Comparison of ENCODE assay signal across 8 cellular contexts in the genomic region with DNA sequence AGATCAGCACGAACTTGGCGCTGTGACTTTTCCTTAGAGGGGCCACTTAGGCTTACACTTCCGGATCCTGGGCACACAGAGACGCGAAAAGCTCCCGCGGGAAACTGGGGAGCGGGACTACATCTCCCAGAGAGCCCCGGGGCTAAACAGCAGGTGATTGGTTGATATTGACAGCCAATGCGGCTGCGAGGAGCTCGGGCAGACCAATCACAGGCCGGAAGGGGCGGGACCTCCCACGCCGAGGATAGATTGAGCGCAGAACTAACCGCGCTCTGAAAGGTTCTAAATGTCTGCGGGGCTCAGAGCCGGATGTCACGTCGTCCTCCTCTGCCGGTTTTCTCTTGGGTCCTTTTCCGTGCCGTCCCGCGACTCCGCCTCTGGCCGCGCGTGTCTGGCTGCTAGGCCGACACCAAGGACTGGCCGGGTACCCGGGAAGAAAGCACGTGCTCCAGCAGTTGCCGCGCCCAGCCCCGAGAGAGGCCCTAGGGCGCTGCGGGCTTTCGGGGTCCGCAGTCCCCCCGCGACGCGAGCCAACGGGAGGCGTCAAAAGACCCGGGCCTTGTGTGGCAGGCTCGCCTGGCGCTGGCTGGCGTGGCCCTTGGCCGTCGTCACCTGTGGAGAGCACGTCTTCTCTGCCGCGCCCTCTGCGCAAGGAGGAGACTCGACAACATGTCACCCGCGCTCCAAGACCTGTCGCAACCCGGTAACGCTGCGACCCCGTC. TPM values are rescaled to one million over a fixed set of nuclear protein-coding genes. Genes with fewer than 3 reads are reported as not detected.
DNase-seq lines count a peak whose midpoint lies in the region; ATAC-seq and TF ChIP-seq lines count a peak whose summit lies in the region.

A gene (plus strand): TSS at position 258 of the 722 bp plus-strand sequence. CDS start 412 bp downstream, at position 670.

- H3K4me3 ChIP-seq in BJ (ENCODE audit: low read depth, low read length) (peak within 1 kb of the TSS; percentile 99), coronary artery (peak within 1 kb of the TSS; percentile 94)

- H3K36me3 Mint-ChIP-seq in activated CD4-positive, alpha-beta T cell treated with anti-CD3 and anti-CD28 coated beads, Interleukin-2, amount 10 ng/mL, durations not matched to agents 24 days and 14 days (ENCODE audit: low read depth), result peaks cover 14% of the 10 kb centered on the region

- TF ChIP-seq CTCF in BJ (IDR thresholded peaks at IDR 0.05; ENCODE audit: insufficient read depth, low read depth, low read length) (no peak), coronary artery (IDR thresholded peaks at IDR 0.05) (no peak)

- peak within 1 kb of the TSS; percentile 92 for H3K4me3 Mint-ChIP-seq in activated CD4-positive, alpha-beta T cell treated with anti-CD3 and anti-CD28 coated beads, Interleukin-2, amount 10 ng/mL, durations not matched to agents 24 days and 14 days

- no peaks in the 10 kb centered on the region for H3K9me3 Mint-ChIP-seq in activated CD4-positive, alpha-beta T cell treated with anti-CD3 and anti-CD28 coated beads, Interleukin-2, amount 10 ng/mL, durations not matched to agents 24 days and 14 days

- ATAC-seq in GM19324 (IDR thresholded peaks at IDR 0.05; ENCODE audit: low FRiP score, unreplicated experiment) (peak; percentile 99), HG03469 (IDR thresholded peaks at IDR 0.05; ENCODE audit: unreplicated experiment) (peak; percentile 97)

- intact Hi-C loops in activated CD4-positive, alpha-beta T cell treated with anti-CD3 and anti-CD28 coated beads, Interleukin-2, amount 10 ng/mL, durations not matched to agents 24 days and 14 days (cut with micrococcal nuclease), result loop anchor here (2.0 to 5.0 kb wide), 3 partner anchors 74 to 513 kb away; a partner anchor contains a TSS

- peaks cover 9% of the 10 kb centered on the region for H3K27me3 Mint-ChIP-seq in activated CD4-positive, alpha-beta T cell treated with anti-CD3 and anti-CD28 coated beads, Interleukin-2, amount 10 ng/mL, durations not matched to agents 24 days and 14 days

- peak within 1 kb of the TSS; percentile 94 for H3K27ac Mint-ChIP-seq in activated CD4-positive, alpha-beta T cell treated with anti-CD3 and anti-CD28 coated beads, Interleukin-2, amount 10 ng/mL, durations not matched to agents 24 days and 14 days

- peak; percentile 89 for DNase-seq in BJ (ENCODE audit: low read depth)
- DNase-seq in NCI-H526 treated with DMSO at 0.1 percent for 48 hours (lab: John Stamatoyannopoulos, UW), result peak; percentile 91
- DNase-seq in activated CD4-positive, alpha-beta T cell treated with anti-CD3 and anti-CD28 coated beads, Interleukin-2, amount 10 ng/mL, durations not matched to agents 24 days and 14 days, result peak; percentile 99
- peak; percentile 99 for DNase-seq in coronary artery (ENCODE audit: low spot score)
- DNase-seq in stimulated activated CD4-positive, alpha-beta T cell treated with anti-CD3 and anti-CD28 coated beads, Interleukin-1b, Interleukin-23, amount 100 ng/mL, for 4 hours (ENCODE audit: low read depth in 2 of 2), result peak; percentile 89 to 92

- H3K27ac ChIP-seq in coronary artery, result peak within 1 kb of the TSS; percentile 86 to 95
- peak within 1 kb of the TSS; percentile 84 for H3K27ac ChIP-seq in layer of hippocampus (ENCODE audit: low read depth, low read length)

- POLR2A ChIA-PET in BJ (lab: Charles Lee), result interaction anchor here (0.6 to 1.0 kb wide), 3 partner anchors 11 to 60 kb away, joined by 3 to 8 read pairs (median 4); no protein-coding TSS in a partner anchor

- CTCF ChIA-PET in BJ (lab: Yijun Ruan, JAX), result interaction anchor here (0.9 kb wide), 1 partner anchor 36 kb away, joined by 6 read pairs; no protein-coding TSS in a partner anchor

- peaks cover 28% of the 10 kb centered on the region for H3K4me1 Mint-ChIP-seq in activated CD4-positive, alpha-beta T cell treated with anti-CD3 and anti-CD28 coated beads, Interleukin-2, amount 10 ng/mL, durations not matched to agents 24 days and 14 days

- H3K27me3 ChIP-seq in BJ (ENCODE audit: control insufficient read depth, insufficient read depth, low read length) (no peaks in the 10 kb centered on the region), layer of hippocampus (ENCODE audit: control insufficient read depth, insufficient read depth, low read length) (no peaks in the 10 kb centered on the region)

- no peaks in the 10 kb centered on the region for H3K36me3 ChIP-seq in BJ (ENCODE audit: control insufficient read depth, insufficient read depth, low read length)

RNA-seq across cellular contexts. Expression of the gene that starts here (rescaled TPM):
- 5.3 and 10.5 TPM in 2 replicates for polyA plus RNA-seq in BJ (2011; rRNA removed)
- polyA minus RNA-seq in BJ (2011; rRNA and poly(A)+ RNA removed), result 12.2 and 17.4 TPM in 2 replicates
- total RNA-seq in activated CD4-positive, alpha-beta T cell treated with anti-CD3 and anti-CD28 coated beads, Interleukin-2, amount 10 ng/mL, durations not matched to agents 24 days and 14 days, result 50.7 and 51.8 TPM in 2 replicates

Comparison
In these comparisons a context has a peak if more than half of its experiments do, and no peak if none do; other contexts are left out.
1. Peak in every context shown above with its lines: DNase-seq, ATAC-seq, H3K4me3 ChIP-seq and H3K27ac ChIP-seq.